22 cellular contexts compared by ENCODE assay signal in the genomic region with DNA sequence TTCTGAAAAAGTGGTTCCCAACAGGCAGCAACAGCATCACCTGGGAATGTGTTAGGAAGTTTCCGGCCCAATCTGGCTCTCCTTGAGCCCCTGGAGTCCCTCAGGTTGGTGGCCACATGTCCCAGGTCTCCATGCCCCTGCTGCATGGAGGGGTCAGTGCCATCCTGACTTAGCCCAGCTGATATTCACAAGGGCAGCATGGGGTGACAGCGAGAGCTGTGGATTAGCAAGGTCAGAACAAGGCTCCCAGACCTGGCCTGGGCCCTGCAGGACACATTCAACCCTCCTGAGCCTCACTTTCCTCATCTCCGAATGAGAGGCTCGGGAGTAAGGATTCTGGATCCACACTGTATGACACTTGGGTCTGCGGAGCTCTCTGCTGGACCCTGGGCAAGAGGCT.
"Had no signal": no experiment of that assay in that cellular context is flagged by ENCODE, and none has a peak within 500 bp of the region (broad histone marks: within the 10 kb centered on the region; RNA-seq: fewer than 3 reads in every experiment).

No MANE protein-coding gene starts in this region.

- H3K9me3 ChIP-seq: prostate gland, stomach, upper lobe of left lung had no signal

- H3K27ac ChIP-seq: cardiac muscle cell, prostate gland, skin epidermis had no signal

- FAIRE-seq: islet of Langerhans had no signal

- H3K9me3 Mint-ChIP-seq: activated T-cell treated with anti-CD3 and anti-CD28 coated beads, Interleukin-2, amount 50 U/mL, for 24 hours; activated T-helper 2 cell treated with anti-CD3 and anti-CD28 coated beads, Interferon-gamma antibody, Interleukin-2, Interleukin-4, amounts not matched to agents 10 μg/mL and 5 μg/mL and 100 μg/mL, durations not matched to agents 14 hours and 24 hours and 36 hours had no signal

- H3K4me3 ChIP-seq: cardiac muscle cell, prostate gland, skin epidermis, stomach, upper lobe of left lung had no signal

- H3K27ac Mint-ChIP-seq: activated naive CD8-positive, alpha-beta T cell treated with anti-CD3 and anti-CD28 coated beads, Interleukin-2, amount 10 ng/mL, durations not matched to agents 7 days and 5 days; activated T-cell treated with anti-CD3 and anti-CD28 coated beads, Interleukin-2, amount 50 U/mL, for 24 hours; activated T-helper 2 cell treated with anti-CD3 and anti-CD28 coated beads, Interferon-gamma antibody, Interleukin-2, Interleukin-4, amounts not matched to agents 10 μg/mL and 5 μg/mL and 100 μg/mL, durations not matched to agents 14 hours and 24 hours and 36 hours had no signal

- H3K4me1 ChIP-seq: prostate gland had no signal

- ATAC-seq: left colon, right cardiac atrium had no signal

- DNase-seq: activated CD4-positive, alpha-beta T cell treated with anti-CD3 and anti-CD28 coated beads for 1 hour; activated CD4-positive, alpha-beta T cell treated with anti-CD3 and anti-CD28 coated beads, Interleukin-2, amount 50 U/mL, for 4 hours; activated naive CD4-positive, alpha-beta T cell treated with Interleukin-2 at 50 U/mL for 16 hours; activated naive CD8-positive, alpha-beta T cell treated with anti-CD3 and anti-CD28 coated beads, Interleukin-2, amount 10 ng/mL, durations not matched to agents 7 days and 5 days; activated T-cell treated with anti-CD3 and anti-CD28 coated beads, Interleukin-2, amount 50 U/mL, for 24 hours; amygdala; dermis blood vessel endothelial cell; effector memory CD4-positive, alpha-beta T cell; foreskin fibroblast; hippocampal formation; left colon; mammary epithelial cell; right cardiac atrium; stimulated activated CD4-positive, alpha-beta T cell treated with anti-CD3 and anti-CD28 coated beads, Interleukin-15, amount 100 ng/mL, for 24 hours; stimulated activated CD4-positive, alpha-beta T cell treated with anti-CD3 and anti-CD28 coated beads, Interleukin-2, amount 100 ng/mL, for 48 hours; stomach; upper lobe of left lung had no signal

- H3K27me3 ChIP-seq: stomach, upper lobe of left lung had no signal

- H3K4me3 Mint-ChIP-seq: activated naive CD8-positive, alpha-beta T cell treated with anti-CD3 and anti-CD28 coated beads, Interleukin-2, amount 10 ng/mL, durations not matched to agents 7 days and 5 days; activated T-cell treated with anti-CD3 and anti-CD28 coated beads, Interleukin-2, amount 50 U/mL, for 24 hours had no signal

- H3K36me3 ChIP-seq: cardiac muscle cell, prostate gland, stomach, upper lobe of left lung had no signal
